In genomic region chr6:98024359-98024758, GRCh38 we compare ENCODE assay signal across 5 cellular contexts.
"Had no signal": no experiment of that assay in that cellular context is flagged by ENCODE, and none has a peak within 500 bp of the region (broad histone marks: within the 10 kb centered on the region; RNA-seq: fewer than 3 reads in every experiment).

No MANE protein-coding gene starts in this region.

- H3K9me3 Mint-ChIP-seq: GM23338, H9 had no signal

- ATAC-seq: GM23338, K562 had no signal

- DNase-seq: H9, HCEC 1CT, IMR-90 had no signal

- H3K27ac Mint-ChIP-seq: GM23338, H9 had no signal

- H3K4me3 Mint-ChIP-seq: GM23338, H9 had no signal
